30 cellular contexts compared by ENCODE assay signal in genomic region chr3:146593776-146594175, GRCh38. TPM values are rescaled to one million over a fixed set of nuclear protein-coding genes. Genes with fewer than 3 reads are reported as not detected.
A peak's percentile ranks its signal among the peaks of the same experiment; 100 is the strongest.
DNase-seq lines count a peak whose midpoint lies in the region; ATAC-seq and TF ChIP-seq lines count a peak whose summit lies in the region.
"Had no signal": no experiment of that assay in that cellular context is flagged by ENCODE, and none has a peak within 500 bp of the region (broad histone marks: within the 10 kb centered on the region; RNA-seq: fewer than 3 reads in every experiment).

No MANE protein-coding gene starts in this region.

- 42 to 58% methylated on average over 3 of the region's 3 CpGs for WGBS in testis, 2 donors

- H3K27ac ChIP-seq in cardiac muscle cell = peak overlapping the region; percentile 44
- H3K27ac ChIP-seq in left ventricle myocardium inferior (replicated peaks) = no peak overlapping the region
- no peak overlapping the region for H3K27ac ChIP-seq in testis
- H3K27ac ChIP-seq: BLaER1 had no signal

- ATAC-seq in GM19397 (IDR thresholded peaks at IDR 0.05; ENCODE audit: unreplicated experiment) = no peak
- ATAC-seq: GM12878 had no signal

- H3K4me1 ChIP-seq in cardiac muscle cell (ENCODE audit: low read depth) (peaks cover 7% of the 10 kb centered on the region), left ventricle myocardium inferior (no peaks in the 10 kb centered on the region), testis (no peaks in the 10 kb centered on the region)
- H3K4me1 ChIP-seq: BE2C, BLaER1 had no signal

- no peaks in the 10 kb centered on the region for H3K9me3 ChIP-seq in cardiac muscle cell (ENCODE audit: low read depth)
- H3K9me3 ChIP-seq in left ventricle myocardium inferior (replicated peaks) = no peaks in the 10 kb centered on the region
- no peaks in the 10 kb centered on the region for H3K9me3 ChIP-seq in testis
- H3K9me3 ChIP-seq: BE2C, BLaER1 had no signal

- DNase-seq in NCI-H510A treated with DMSO at 0.1 percent for 48 hours (lab: John Stamatoyannopoulos, UW) (peak; percentile 14), NCI-H510A (lab: John Stamatoyannopoulos, UW) (no peak), cardiac muscle cell (ENCODE audit: low read depth in 1 of 2, low spot score in 1 of 2) (peak in 1 of 2 donors; percentile 52), left ventricle myocardium inferior (no peak), NCI-H524 (lab: John Stamatoyannopoulos, UW) (peak; percentile 23 to 73), SK-N-DZ (ENCODE audit: low spot score) (peak; percentile 54), testis (no peak)
- DNase-seq: 8988T; ACHN; BE2C; C1 segment of cervical spinal cord; CD4-positive, alpha-beta memory T cell; CD4-positive, CD25-positive, alpha-beta regulatory T cell; CD8-positive, alpha-beta memory T cell; COR-L47; DMS 273 treated with DMSO at 0.1 percent for 48 hours; DMS153; DMS53; DMS79; DND-41; EL; GDM1 had no signal

- intact Hi-C loops in left ventricle myocardium inferior (cut with micrococcal nuclease) = no loop called here
- intact Hi-C loops in testis (cut with DNase I; ENCODE audit: low total_unique reads) = no loop called here

- TF ChIP-seq POLR2A in testis (IDR thresholded peaks at IDR 0.05) = no peak

- TF ChIP-seq CTCF in cardiac muscle cell (IDR thresholded peaks at IDR 0.05; ENCODE audit: low read depth, low read length) (no peak), left ventricle myocardium inferior (IDR thresholded peaks at IDR 0.05; ENCODE audit: borderline replicate concordance) (no peak), testis (IDR thresholded peaks at IDR 0.05) (no peak)

- H3K27me3 ChIP-seq in cardiac muscle cell = no peaks in the 10 kb centered on the region
- H3K27me3 ChIP-seq in left ventricle myocardium inferior (ENCODE audit: low read depth) = no peaks in the 10 kb centered on the region
- H3K27me3 ChIP-seq in testis = no peaks in the 10 kb centered on the region
- H3K27me3 ChIP-seq: BE2C, BLaER1 had no signal

- H3K36me3 ChIP-seq in cardiac muscle cell (no peaks in the 10 kb centered on the region), left ventricle myocardium inferior (no peaks in the 10 kb centered on the region), testis (ENCODE audit: low read depth, missing control alignments) (no peaks in the 10 kb centered on the region)
- H3K36me3 ChIP-seq: BE2C, BLaER1 had no signal

- H3K4me3 ChIP-seq in cardiac muscle cell (no peak overlapping the region), left ventricle myocardium inferior (no peak overlapping the region), testis (no peak overlapping the region)
- H3K4me3 ChIP-seq: BLaER1, GM12878 had no signal

RNA-seq across cellular contexts. Expression of gene PLSCR5, which starts 11.4 kb away (rescaled TPM):
- 3.0 and 3.6 TPM in 2 replicates for total RNA-seq in cardiac muscle cell
- polyA plus RNA-seq in cardiac muscle cell = 5.0 and 6.8 TPM in 2 replicates
- total RNA-seq in left ventricle myocardium inferior = not detected
- polyA plus RNA-seq in SK-N-DZ (2014; cell fraction: cytosol; rRNA removed) = 6.8 and 8.5 TPM in 2 replicates
- polyA plus RNA-seq in SK-N-DZ (2014; cell fraction: nucleus; rRNA removed) = 2.8 and 4.8 TPM in 2 replicates
- total RNA-seq in testis = not detected
- not detected for polyA plus RNA-seq in testis (ENCODE audit: insufficient read depth, low read depth, low replicate concordance)
- total RNA-seq: A673; CD4-positive, alpha-beta memory T cell; CD4-positive, CD25-positive, alpha-beta regulatory T cell; CD8-positive, alpha-beta memory T cell; Daoy; G401; GM12878 had no signal
- polyA plus RNA-seq: AG04450; CD14-positive monocyte; CD4-positive, alpha-beta memory T cell; CD4-positive, CD25-positive, alpha-beta regulatory T cell; CD8-positive, alpha-beta memory T cell had no signal

RNA-seq across cellular contexts. Expression of gene PLSCR1, which starts 49.4 kb away (rescaled TPM):
- 17.1 and 22.8 TPM in 2 replicates for total RNA-seq in cardiac muscle cell
- 14.1 and 20.3 TPM in 2 replicates for polyA plus RNA-seq in cardiac muscle cell
- 25.4 TPM for total RNA-seq in left ventricle myocardium inferior
- polyA plus RNA-seq in SK-N-DZ (2014; cell fraction: cytosol; rRNA removed) = 71.3 and 107 TPM in 2 replicates
- 42.5 and 80.3 TPM in 2 replicates for polyA plus RNA-seq in SK-N-DZ (2014; cell fraction: nucleus; rRNA removed)
- total RNA-seq in testis = 10 to 100 TPM; 46.9 to 83.4 TPM
- 32.1 TPM for polyA plus RNA-seq in testis (ENCODE audit: insufficient read depth, low read depth, low replicate concordance)
- total RNA-seq: G401 had no signal

Comparison
In these comparisons a context has a peak if more than half of its experiments do, and no peak if none do; other contexts are left out.
1. DNase-seq: peak in NCI-H510A treated with DMSO at 0.1 percent for 48 hours (single experiment), NCI-H524 (2 of 2) and SK-N-DZ (single experiment); none in NCI-H510A (single experiment), left ventricle myocardium inferior (single experiment) and testis (single experiment).